ENCODE assay signal across 1 cellular context in genomic region chr19:3054265-3054971, GRCh38.
A peak's percentile ranks its signal among the peaks of the same experiment; 100 is the strongest.
TF ChIP-seq lines count a peak whose summit lies in the region.

No MANE protein-coding gene starts in this region.

TF ChIP-seq in HEK293, 187 proteins besides CTCF, POLR2A, EP300 and RAD21 (continued from another document):
- peak; percentile 64; the same call in 1 of the 2 replicates for TF ChIP-seq ZBTB8A (tag by site-specific recombination; IDR thresholded peaks at IDR 0.05)
- TF ChIP-seq ZNF223 (tag by site-specific recombination; IDR thresholded peaks at IDR 0.05) = no peak
